Comparison of ENCODE assay signal across 21 cellular contexts in the genomic region with DNA sequence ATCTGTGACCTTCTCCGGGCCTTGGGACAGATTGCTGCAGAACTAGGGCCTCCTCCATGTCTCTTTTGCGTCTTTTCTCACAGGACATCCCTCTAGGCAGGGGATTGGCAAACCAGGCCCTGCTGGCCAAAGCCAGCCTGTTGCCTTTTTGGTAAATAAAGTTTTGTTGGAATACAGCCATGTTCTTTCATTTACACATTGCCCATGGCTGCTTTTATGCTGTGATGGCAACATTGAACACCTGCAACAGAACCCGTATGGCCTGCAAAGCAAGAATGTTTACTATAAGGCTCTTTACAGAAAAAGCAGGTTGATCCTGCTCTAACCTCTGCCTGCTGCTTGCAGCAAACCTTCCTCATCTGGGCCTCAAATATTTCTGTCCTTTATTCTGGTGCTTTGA. TPM values are rescaled to one million over a fixed set of nuclear protein-coding genes. Genes with fewer than 3 reads are reported as not detected.
"Had no signal": no experiment of that assay in that cellular context is flagged by ENCODE, and none has a peak within 500 bp of the region (broad histone marks: within the 10 kb centered on the region; RNA-seq: fewer than 3 reads in every experiment).

No MANE protein-coding gene starts in this region.

- H3K9ac ChIP-seq: parathyroid adenoma had no signal

- H3K9me3 Mint-ChIP-seq: activated CD4-positive, alpha-beta T cell treated with anti-CD3 and anti-CD28 coated beads, Interleukin-2, amount 10 ng/mL, durations not matched to agents 7 days and 5 days; activated naive CD8-positive, alpha-beta T cell treated with anti-CD3 and anti-CD28 coated beads for 36 hours; naive thymus-derived CD4-positive, alpha-beta T cell; T-helper 2 cell treated with Interferon-gamma antibody and Interleukin-4, amounts not matched to agents 5 μg/mL and 100 μg/mL, for 36 hours had no signal

- H3K4me1 ChIP-seq: gastrocnemius medialis, heart left ventricle, parathyroid adenoma, upper lobe of right lung had no signal

- H3K27ac Mint-ChIP-seq: activated CD4-positive, alpha-beta T cell treated with anti-CD3 and anti-CD28 coated beads, Interleukin-2, amount 10 ng/mL, durations not matched to agents 7 days and 5 days; activated naive CD8-positive, alpha-beta T cell treated with anti-CD3 and anti-CD28 coated beads for 36 hours; naive thymus-derived CD4-positive, alpha-beta T cell; T-helper 2 cell treated with Interferon-gamma antibody and Interleukin-4, amounts not matched to agents 5 μg/mL and 100 μg/mL, for 36 hours had no signal

- H3K27ac ChIP-seq: body of pancreas, gastrocnemius medialis, heart left ventricle, parathyroid adenoma, suprapubic skin, upper lobe of right lung had no signal

- DNase-seq: activated CD4-positive, alpha-beta T cell treated with anti-CD3 and anti-CD28 coated beads, Interleukin-2, amount 10 ng/mL, durations not matched to agents 7 days and 5 days; activated CD8-positive, alpha-beta memory T cell treated with anti-CD3 and anti-CD28 coated beads for 24 hours; activated gamma-delta T cell treated with Interleukin-2 at 50 U/mL for 16 hours; activated naive CD8-positive, alpha-beta T cell treated with anti-CD3 and anti-CD28 coated beads for 36 hours; amygdala; body of pancreas; caudate nucleus; effector CD8-positive, alpha-beta T cell; gastrocnemius medialis; heart left ventricle; mammary epithelial cell; naive thymus-derived CD4-positive, alpha-beta T cell; retina; stimulated activated CD4-positive, alpha-beta T cell treated with anti-CD3 and anti-CD28 coated beads, Interleukin-2, amount 100 ng/mL, for 48 hours; stimulated activated naive CD8-positive, alpha-beta T cell treated with anti-CD3 and anti-CD28 coated beads, Interleukin-15, Interleukin-2, amounts not matched to agents 100 U/mL and 50 U/mL, for 24 hours had no signal

- H3K9me3 ChIP-seq: body of pancreas, gastrocnemius medialis, heart left ventricle, suprapubic skin, upper lobe of right lung had no signal

- H3K79me2 ChIP-seq: parathyroid adenoma had no signal

- H3K27me3 ChIP-seq: body of pancreas, upper lobe of right lung had no signal

- H2AFZ ChIP-seq: parathyroid adenoma had no signal

- H3K4me3 ChIP-seq: body of pancreas, gastrocnemius medialis, heart left ventricle, suprapubic skin, upper lobe of right lung had no signal

- H3K36me3 ChIP-seq: gastrocnemius medialis, heart left ventricle, suprapubic skin, upper lobe of right lung had no signal

- H3K36me3 Mint-ChIP-seq: activated naive CD8-positive, alpha-beta T cell treated with anti-CD3 and anti-CD28 coated beads for 36 hours had no signal

- ATAC-seq: body of pancreas; gastrocnemius medialis; heart left ventricle; naive thymus-derived CD4-positive, alpha-beta T cell had no signal

- FAIRE-seq: colon had no signal

RNA-seq across cellular contexts. Expression of a gene that starts 56.8 kb away (rescaled TPM):
- polyA plus RNA-seq: fibroblast of lung; naive thymus-derived CD4-positive, alpha-beta T cell had no signal
